8 cellular contexts compared by ENCODE assay signal in genomic region chr20:33443512-33444239, GRCh38. TPM values are rescaled to one million over a fixed set of nuclear protein-coding genes. Genes with fewer than 3 reads are reported as not detected.
DNase-seq lines count a peak whose midpoint lies in the region; ATAC-seq, FAIRE-seq and TF ChIP-seq lines count a peak whose summit lies in the region.

TSS of gene SNTA1 (minus strand) at chr20:33443763. CDS start at chr20:33443620, 143 bp downstream.

- peaks cover 14% of the 10 kb centered on the region; the same call in 1 of the 2 replicates for H3F3A ChIP-seq in SU-DHL-6 (ENCODE audit: insufficient read depth)

- intact Hi-C loops in pancreas (cut with DNase I) = no loop called here

- H3K79me2 ChIP-seq in SU-DHL-6 (ENCODE audit: insufficient read depth, low read length) = no peaks in the 10 kb centered on the region

- H3K27ac ChIP-seq in SU-DHL-6 (ENCODE audit: low read depth, low read length) (peak within 1 kb of the TSS; percentile 49), cardiac muscle cell (peak within 1 kb of the TSS; percentile 92), pancreas (peak within 1 kb of the TSS in 3 of 4 donors; percentile 24 to 54 (median 26)), thymus (ENCODE audit: low read depth) (peak within 1 kb of the TSS; percentile 85)

- H3K9ac ChIP-seq in SU-DHL-6 (ENCODE audit: low read length) = peak within 1 kb of the TSS; percentile 53

- H4K20me1 ChIP-seq in SU-DHL-6 (ENCODE audit: low read depth, low read length) = no peaks in the 10 kb centered on the region

- TF ChIP-seq CTCF in SU-DHL-6 (IDR thresholded peaks at IDR 0.05; ENCODE audit: insufficient read depth, low read length, poor library complexity, severe bottlenecking) = no peak
- TF ChIP-seq CTCF in cardiac muscle cell (IDR thresholded peaks at IDR 0.05; ENCODE audit: low read depth, low read length) = no peak
- no peak for TF ChIP-seq CTCF in pancreas (IDR thresholded peaks at IDR 0.05)

- H3K9me3 ChIP-seq in SU-DHL-6 (ENCODE audit: insufficient read depth, low read length) = no peaks in the 10 kb centered on the region
- H3K9me3 ChIP-seq in cardiac muscle cell (ENCODE audit: low read depth) = no peaks in the 10 kb centered on the region
- no peaks in the 10 kb centered on the region for H3K9me3 ChIP-seq in pancreas
- no peaks in the 10 kb centered on the region for H3K9me3 ChIP-seq in thymus (ENCODE audit: control insufficient read depth)

- FAIRE-seq in pancreas (lab: Jason Lieb, UNC) = no peak

- peak within 1 kb of the TSS; percentile 95 for H3K4me2 ChIP-seq in SU-DHL-6 (ENCODE audit: low read depth, low read length, poor library complexity, severe bottlenecking)

- peak within 1 kb of the TSS; percentile 84 for H2AFZ ChIP-seq in SU-DHL-6 (ENCODE audit: low read depth, low read length, severe bottlenecking)

- peaks cover 40% of the 10 kb centered on the region for H3K4me1 ChIP-seq in cardiac muscle cell (ENCODE audit: low read depth)
- no peaks in the 10 kb centered on the region for H3K4me1 ChIP-seq in pancreas
- H3K4me1 ChIP-seq in thymus (ENCODE audit: control insufficient read depth, insufficient read depth, low read length) = peaks cover 12% of the 10 kb centered on the region

- 1% methylated on average over 57 to 75 of the region's 75 CpGs for WGBS in pancreas, 2 donors
- under 1% methylated on average over 75 of the region's 75 CpGs for WGBS in thymus

- ATAC-seq in pancreas = peak; percentile 93 to 96 (median 94)

- H3K9me2 ChIP-seq in SU-DHL-6 (replicated peaks; ENCODE audit: insufficient read depth, low read length) = no peaks in the 10 kb centered on the region

- no peaks in the 10 kb centered on the region for H3K27me3 ChIP-seq in SU-DHL-6 (ENCODE audit: low read length)
- no peaks in the 10 kb centered on the region for H3K27me3 ChIP-seq in cardiac muscle cell
- H3K27me3 ChIP-seq in pancreas = no peaks in the 10 kb centered on the region
- H3K27me3 ChIP-seq in thymus (ENCODE audit: control insufficient read depth, insufficient read depth) = no peaks in the 10 kb centered on the region

- H3K36me3 ChIP-seq in SU-DHL-6 (ENCODE audit: low read length) (no peaks in the 10 kb centered on the region), cardiac muscle cell (peaks cover 2% of the 10 kb centered on the region), pancreas (no peaks in the 10 kb centered on the region), thymus (ENCODE audit: control insufficient read depth, insufficient read depth) (no peaks in the 10 kb centered on the region)

- H3K4me3 ChIP-seq in SU-DHL-6 (ENCODE audit: insufficient read depth, low read length, poor library complexity, severe bottlenecking) = peak within 1 kb of the TSS; percentile 70
- H3K4me3 ChIP-seq in cardiac muscle cell = peak within 1 kb of the TSS; percentile 68
- peak within 1 kb of the TSS; percentile 41 to 69 (median 64) for H3K4me3 ChIP-seq in pancreas
- H3K4me3 ChIP-seq in thymus (ENCODE audit: low read length) = peak within 1 kb of the TSS; percentile 82

- DNase-seq in DMS153 (lab: John Stamatoyannopoulos, UW) = peak; percentile 62
- DNase-seq in HCEC 1CT = peak; percentile 69
- DNase-seq in NCI-H1048 (lab: John Stamatoyannopoulos, UW) = peak; percentile 74
- peak; percentile 69 for DNase-seq in activated naive CD8-positive, alpha-beta T cell treated with anti-CD3 and anti-CD28 coated beads, Interleukin-2, amount 50 U/mL, for 16 hours (ENCODE audit: low read depth, low spot score)
- peak; percentile 85 to 98 for DNase-seq in cardiac muscle cell (ENCODE audit: low read depth in 1 of 2, low spot score in 1 of 2)
- peak; percentile 94 to 99 (median 98) for DNase-seq in pancreas

RNA-seq across cellular contexts. Expression of gene SNTA1, which starts in this region (rescaled TPM):
- total RNA-seq in cardiac muscle cell (408 and 409 TPM in 2 replicates), pancreas (1 to 10 TPM; 4.2 to 8.0 (median 6.1) TPM)
- polyA plus RNA-seq in cardiac muscle cell (329 and 393 TPM in 2 replicates), pancreas (10 to 100 TPM in 1 of 2 donors, 1 to 10 TPM in 1; 8.3 to 10.9 TPM), thymus (7.7 TPM)

Comparison
In these comparisons a context has a peak if more than half of its experiments do, and no peak if none do; other contexts are left out.
1. Peak in every context shown above with its lines: DNase-seq, ATAC-seq, H3K4me3 ChIP-seq and H3K27ac ChIP-seq.
2. RNA of gene SNTA1 (total RNA-seq): 408 to 409 TPM in cardiac muscle cell; 4.2 to 8.0 TPM in pancreas; every median in the first group is over 10 times any median in the second.
3. RNA of gene SNTA1 (polyA plus RNA-seq): 329 to 393 TPM in cardiac muscle cell; 8.3 to 10.9 TPM in pancreas and 7.7 TPM in thymus (single experiment); every median in the first group is over 10 times any median in the second.
4. H3K27ac ChIP-seq: peak in every context shown above with its lines; median percentile 92 in cardiac muscle cell; 85 in thymus; 49 in SU-DHL-6; 26 in pancreas.